8 cellular contexts compared by ENCODE assay signal in the genomic region with DNA sequence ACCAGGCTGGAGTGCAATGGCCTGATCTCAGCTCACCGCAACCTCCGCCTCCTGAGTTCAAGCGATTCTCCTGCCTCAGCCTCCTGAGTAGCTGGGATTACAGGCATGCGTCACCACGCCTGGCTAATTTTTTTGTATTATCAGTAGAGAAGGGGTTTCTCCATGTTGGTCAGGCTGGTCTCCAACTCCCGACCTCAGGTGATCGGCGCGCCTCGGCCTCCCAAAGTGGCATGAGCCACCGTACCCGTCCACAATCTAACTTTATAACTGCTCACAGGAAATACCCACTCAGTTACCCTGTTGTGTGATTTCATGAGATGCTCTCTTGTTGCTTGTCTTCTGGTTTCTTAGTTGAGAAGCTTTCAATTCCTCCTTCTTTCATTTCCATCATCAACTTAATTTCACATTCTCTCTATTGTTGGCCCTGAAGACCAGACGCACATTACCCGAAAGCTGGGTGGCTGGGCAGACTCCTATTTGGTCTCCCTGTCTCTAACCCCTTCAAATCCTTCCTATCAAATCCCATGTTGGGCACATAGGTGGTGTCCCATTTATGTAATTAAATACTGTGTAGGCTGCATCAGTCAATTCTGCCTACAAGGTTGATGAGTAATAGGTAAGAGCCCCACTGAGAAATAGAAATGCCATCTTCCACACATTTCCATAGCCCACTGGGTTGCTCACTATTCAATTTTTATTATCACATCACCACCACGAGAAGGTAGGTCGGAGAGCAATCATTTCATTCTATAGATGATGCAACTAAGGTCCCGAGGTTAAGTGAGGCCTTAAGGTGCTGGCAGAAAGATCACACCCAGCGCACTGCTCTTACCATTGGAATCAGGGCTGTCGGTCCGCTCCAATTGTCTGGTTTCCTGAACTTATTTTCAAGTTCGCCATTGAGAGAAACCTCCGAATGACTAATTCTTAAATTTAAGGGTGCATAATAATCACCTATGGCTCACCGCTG. TPM values are rescaled to one million over a fixed set of nuclear protein-coding genes. Genes with fewer than 3 reads are reported as not detected.
A peak's percentile ranks its signal among the peaks of the same experiment; 100 is the strongest.
DNase-seq lines count a peak whose midpoint lies in the region; ATAC-seq and TF ChIP-seq lines count a peak whose summit lies in the region.

No MANE protein-coding gene starts in this region.

- peak overlapping the region; percentile 80 to 90 (median 87) for H3K9ac ChIP-seq in skeletal muscle tissue (ENCODE audit: low read depth in 1 of 3, low read length in 3 of 3)

- no peak for TF ChIP-seq EP300 in gastroesophageal sphincter (IDR thresholded peaks at IDR 0.05)

- WGBS in heart left ventricle, 4 donors = 58 to 65% (median 61%) methylated on average over 23 of the region's 23 CpGs
- WGBS in gastroesophageal sphincter (ENCODE audit: low coverage in 1 of 2), 2 donors = 56 to 63% methylated on average over 13 to 18 of the region's 23 CpGs

- intact Hi-C loops in heart left ventricle (cut with DNase I) = loop anchor here in 1 of 10 donors (2.0 kb wide), 1 partner anchor 31 kb away; no protein-coding TSS in a partner anchor
- intact Hi-C loops in Right ventricle myocardium superior (cut with DNase I) = no loop called here

- no peak for TF ChIP-seq POLR2A in heart left ventricle (IDR thresholded peaks at IDR 0.05)
- TF ChIP-seq POLR2A in gastroesophageal sphincter (IDR thresholded peaks at IDR 0.05) = no peak

- H3K27ac ChIP-seq in heart left ventricle = peak overlapping the region in 11 of 12 donors; percentile 55 to 92 (median 84)
- H3K27ac ChIP-seq in gastroesophageal sphincter = peak overlapping the region; percentile 90 to 93 (median 92)
- peak overlapping the region; percentile 69 for H3K27ac ChIP-seq in skeletal muscle tissue (ENCODE audit: low read depth, low read length)

- DNase-seq in heart left ventricle (no peak), Right ventricle myocardium superior (no peak), amygdala (lab: John Stamatoyannopoulos, UW) (no peak), NCI-H1417 treated with DMSO at 0.1 percent for 48 hours (lab: John Stamatoyannopoulos, UW) (no peak)
- peak; percentile 66 for DNase-seq in activated CD8-positive, alpha-beta memory T cell treated with anti-CD3 and anti-CD28 coated beads, Interleukin-2, amount 50 U/mL, for 48 hours

- H3K4me3 ChIP-seq in heart left ventricle = peak overlapping the region; percentile 53 to 97 (median 78)
- peak overlapping the region; percentile 85 to 99 for H3K4me3 ChIP-seq in gastroesophageal sphincter
- H3K4me3 ChIP-seq in skeletal muscle tissue (ENCODE audit: low read length in 3 of 3) = peak overlapping the region; percentile 81 to 90 (median 87)

- no peak for ATAC-seq in heart left ventricle
- ATAC-seq in Right ventricle myocardium superior (ENCODE audit: poor library complexity) = no peak
- no peak for ATAC-seq in gastroesophageal sphincter
- ATAC-seq in HG02938 (IDR thresholded peaks at IDR 0.05; ENCODE audit: unreplicated experiment) = no peak

- H3K9me3 ChIP-seq in heart left ventricle = no peaks in the 10 kb centered on the region
- H3K9me3 ChIP-seq in gastroesophageal sphincter = no peaks in the 10 kb centered on the region
- H3K9me3 ChIP-seq in skeletal muscle tissue (ENCODE audit: control insufficient read depth in 3 of 3, low read length in 3 of 3) = no peaks in the 10 kb centered on the region

- H3K36me3 ChIP-seq in heart left ventricle = peaks cover 0 to 56% (median 52%) of the 10 kb centered on the region in 9 donors
- H3K36me3 ChIP-seq in gastroesophageal sphincter = peaks cover 0 to 51% of the 10 kb centered on the region in 2 donors
- peaks cover 17 to 38% (median 35%) of the 10 kb centered on the region in 3 donors for H3K36me3 ChIP-seq in skeletal muscle tissue (ENCODE audit: control insufficient read depth in 3 of 3, insufficient read depth in 3 of 3, low read length in 3 of 3)

- H3K4me1 ChIP-seq in heart left ventricle (peaks cover 0 to 37% (median 10%) of the 10 kb centered on the region in 12 donors), gastroesophageal sphincter (peaks cover 5 to 31% (median 5%) of the 10 kb centered on the region in 3 donors), skeletal muscle tissue (ENCODE audit: control insufficient read depth in 3 of 3, insufficient read depth in 3 of 3, low read length in 3 of 3) (peaks cover 7 to 12% (median 9%) of the 10 kb centered on the region in 3 donors)

- TF ChIP-seq CTCF in heart left ventricle (IDR thresholded peaks at IDR 0.05) = no peak
- TF ChIP-seq CTCF in gastroesophageal sphincter (IDR thresholded peaks at IDR 0.05) = no peak

- no peaks in the 10 kb centered on the region for H3K27me3 ChIP-seq in heart left ventricle
- H3K27me3 ChIP-seq in gastroesophageal sphincter = no peaks in the 10 kb centered on the region
- no peaks in the 10 kb centered on the region for H3K27me3 ChIP-seq in skeletal muscle tissue (ENCODE audit: control insufficient read depth in 3 of 3, insufficient read depth in 3 of 3, low read length in 3 of 3)

RNA-seq across cellular contexts. Expression of a gene that starts 1.0 kb away (rescaled TPM):
- total RNA-seq in heart left ventricle (1 to 10 TPM in 2 of 9 donors, under 1 TPM in 7; 0.59 to 1.9 (median 0.94) TPM), Right ventricle myocardium superior (1.0 TPM), gastroesophageal sphincter (1 to 10 TPM in 1 of 4 donors, under 1 TPM in 3; 0.15 to 1.3 (median 0.21) TPM), skeletal muscle tissue (not detected)
- polyA plus RNA-seq in heart left ventricle = under 1 TPM; 0.46 to 0.61 TPM

RNA-seq across cellular contexts. Expression of a gene that starts 13.3 kb away (rescaled TPM):
- total RNA-seq in heart left ventricle (100 to 1,000 TPM; 194 to 372 (median 209) TPM), Right ventricle myocardium superior (173 TPM), gastroesophageal sphincter (100 to 1,000 TPM; 124 to 153 (median 149) TPM), skeletal muscle tissue (53.2 TPM)
- 100 to 1,000 TPM; 434 to 699 TPM for polyA plus RNA-seq in heart left ventricle

RNA-seq across cellular contexts. Expression of a gene that starts 35.8 kb away (rescaled TPM):
- total RNA-seq in heart left ventricle = under 1 TPM in 3 of 9 donors, not detected in 6; 0.19 to 0.84 (median 0.25) TPM
- polyA plus RNA-seq in heart left ventricle = under 1 TPM; 0.11 TPM
- not detected for total RNA-seq in Right ventricle myocardium superior
- total RNA-seq in gastroesophageal sphincter = under 1 TPM in 3 of 4 donors, not detected in 1; 0.16 to 0.45 (median 0.40) TPM
- 2.1 TPM for total RNA-seq in skeletal muscle tissue
